1 cellular context compared by ENCODE assay signal in the genomic region with DNA sequence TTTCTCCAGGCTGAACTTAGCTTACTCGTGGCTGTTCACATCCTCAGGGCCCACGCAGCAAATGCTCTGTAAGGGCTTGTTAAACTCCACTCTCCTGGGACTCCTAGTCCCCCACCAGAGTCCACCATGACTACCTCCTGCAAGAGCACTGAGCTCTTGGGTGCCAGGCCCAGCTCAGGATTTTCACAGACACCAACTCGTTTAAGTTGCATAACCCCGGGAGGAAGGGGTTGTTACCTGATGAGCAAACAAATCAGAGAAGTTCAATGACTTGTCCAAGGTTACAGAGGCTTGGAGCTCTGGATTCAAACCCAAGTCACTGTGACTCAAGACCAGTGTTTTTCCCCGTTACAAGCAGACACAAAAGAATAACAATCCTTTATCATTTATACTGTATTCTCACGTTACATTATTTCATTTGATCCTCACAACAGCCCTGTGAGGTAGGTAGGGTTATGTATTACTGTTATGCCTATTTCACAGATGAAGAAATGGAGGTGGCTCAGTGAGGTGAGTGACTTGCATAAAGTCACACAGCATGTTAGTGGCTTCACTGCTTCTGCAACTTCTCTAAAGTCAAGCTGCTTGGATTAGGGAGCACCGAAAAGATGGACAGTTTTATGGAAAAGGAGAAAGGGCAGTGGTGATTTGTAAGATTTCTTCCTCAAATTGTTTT.
TF ChIP-seq lines count a peak whose summit lies in the region.

No MANE protein-coding gene starts in this region.

TF ChIP-seq in HepG2, 621 proteins besides CTCF, POLR2A, EP300 and RAD21 (continued from another document and continues in another):
- TF ChIP-seq, protein P1, sequence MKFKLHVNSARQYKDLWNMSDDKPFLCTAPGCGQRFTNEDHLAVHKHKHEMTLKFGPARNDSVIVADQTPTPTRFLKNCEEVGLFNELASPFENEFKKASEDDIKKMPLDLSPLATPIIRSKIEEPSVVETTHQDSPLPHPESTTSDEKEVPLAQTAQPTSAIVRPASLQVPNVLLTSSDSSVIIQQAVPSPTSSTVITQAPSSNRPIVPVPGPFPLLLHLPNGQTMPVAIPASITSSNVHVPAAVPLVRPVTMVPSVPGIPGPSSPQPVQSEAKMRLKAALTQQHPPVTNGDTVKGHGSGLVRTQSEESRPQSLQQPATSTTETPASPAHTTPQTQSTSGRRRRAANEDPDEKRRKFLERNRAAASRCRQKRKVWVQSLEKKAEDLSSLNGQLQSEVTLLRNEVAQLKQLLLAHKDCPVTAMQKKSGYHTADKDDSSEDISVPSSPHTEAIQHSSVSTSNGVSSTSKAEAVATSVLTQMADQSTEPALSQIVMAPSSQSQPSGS (CRISPR knock-in tag; IDR thresholded peaks at IDR 0.05): no peak
- no peak for TF ChIP-seq IKZF4 (CRISPR knock-in tag; IDR thresholded peaks at IDR 0.05; ENCODE audit: borderline replicate concordance, low read depth, not compliant biosample characterization)
- TF ChIP-seq ZNF652 (CRISPR knock-in tag; IDR thresholded peaks at IDR 0.05; ENCODE audit: borderline replicate concordance, low read depth): no peak
- no peak for TF ChIP-seq RFX5 (IDR thresholded peaks at IDR 0.05; ENCODE audit: low read depth, low read length)
- TF ChIP-seq, protein P2, sequence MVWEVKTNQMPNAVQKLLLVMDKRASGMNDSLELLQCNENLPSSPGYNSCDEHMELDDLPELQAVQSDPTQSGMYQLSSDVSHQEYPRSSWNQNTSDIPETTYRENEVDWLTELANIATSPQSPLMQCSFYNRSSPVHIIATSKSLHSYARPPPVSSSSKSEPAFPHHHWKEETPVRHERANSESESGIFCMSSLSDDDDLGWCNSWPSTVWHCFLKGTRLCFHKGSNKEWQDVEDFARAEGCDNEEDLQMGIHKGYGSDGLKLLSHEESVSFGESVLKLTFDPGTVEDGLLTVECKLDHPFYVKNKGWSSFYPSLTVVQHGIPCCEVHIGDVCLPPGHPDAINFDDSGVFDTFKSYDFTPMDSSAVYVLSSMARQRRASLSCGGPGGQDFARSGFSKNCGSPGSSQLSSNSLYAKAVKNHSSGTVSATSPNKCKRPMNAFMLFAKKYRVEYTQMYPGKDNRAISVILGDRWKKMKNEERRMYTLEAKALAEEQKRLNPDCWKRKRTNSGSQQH (CRISPR knock-in tag; IDR thresholded peaks at IDR 0.05; ENCODE audit: low read depth): no peak
- TF ChIP-seq GABPA (IDR thresholded peaks at IDR 0.05; ENCODE audit: low read depth, low read length): no peak
- TF ChIP-seq GABPA (CRISPR knock-in tag; IDR thresholded peaks at IDR 0.05; ENCODE audit: low read depth): no peak
- TF ChIP-seq ZNF572 (CRISPR knock-in tag; IDR thresholded peaks at IDR 0.05): no peak
- TF ChIP-seq GATAD2A (CRISPR knock-in tag; IDR thresholded peaks at IDR 0.05): peak; percentile 88
- no peak for TF ChIP-seq FOXK2 (IDR thresholded peaks at IDR 0.05)
- TF ChIP-seq, protein P3, sequence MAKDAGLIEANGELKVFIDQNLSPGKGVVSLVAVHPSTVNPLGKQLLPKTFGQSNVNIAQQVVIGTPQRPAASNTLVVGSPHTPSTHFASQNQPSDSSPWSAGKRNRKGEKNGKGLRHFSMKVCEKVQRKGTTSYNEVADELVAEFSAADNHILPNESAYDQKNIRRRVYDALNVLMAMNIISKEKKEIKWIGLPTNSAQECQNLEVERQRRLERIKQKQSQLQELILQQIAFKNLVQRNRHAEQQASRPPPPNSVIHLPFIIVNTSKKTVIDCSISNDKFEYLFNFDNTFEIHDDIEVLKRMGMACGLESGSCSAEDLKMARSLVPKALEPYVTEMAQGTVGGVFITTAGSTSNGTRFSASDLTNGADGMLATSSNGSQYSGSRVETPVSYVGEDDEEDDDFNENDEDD (CRISPR knock-in tag; IDR thresholded peaks at IDR 0.05; ENCODE audit: borderline replicate concordance): no peak
- no peak for TF ChIP-seq GLI4 (CRISPR knock-in tag; IDR thresholded peaks at IDR 0.05; ENCODE audit: borderline replicate concordance)
- TF ChIP-seq FOXP1 (IDR thresholded peaks at IDR 0.05): no peak
- TF ChIP-seq FOXP1 (CRISPR knock-in tag; IDR thresholded peaks at IDR 0.05): peak; percentile 52; the same call in 1 of the 2 replicates
- TF ChIP-seq, protein P4, sequence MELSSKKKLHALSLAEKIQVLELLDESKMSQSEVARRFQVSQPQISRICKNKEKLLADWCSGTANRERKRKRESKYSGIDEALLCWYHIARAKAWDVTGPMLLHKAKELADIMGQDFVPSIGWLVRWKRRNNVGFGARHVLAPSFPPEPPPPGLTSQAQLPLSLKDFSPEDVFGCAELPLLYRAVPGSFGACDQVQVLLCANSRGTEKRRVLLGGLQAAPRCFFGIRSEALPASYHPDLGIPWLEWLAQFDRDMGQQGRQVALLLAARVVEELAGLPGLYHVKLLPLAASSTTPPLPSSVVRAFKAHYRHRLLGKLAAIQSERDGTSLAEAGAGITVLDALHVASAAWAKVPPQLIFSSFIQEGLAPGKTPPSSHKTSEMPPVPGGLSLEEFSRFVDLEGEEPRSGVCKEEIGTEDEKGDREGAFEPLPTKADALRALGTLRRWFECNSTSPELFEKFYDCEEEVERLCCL (CRISPR knock-in tag; IDR thresholded peaks at IDR 0.05; ENCODE audit: borderline replicate concordance): no peak
- no peak for TF ChIP-seq ZNF567 (CRISPR knock-in tag; IDR thresholded peaks at IDR 0.05; ENCODE audit: borderline replicate concordance)
- peak; percentile 96 for TF ChIP-seq RXRB (CRISPR knock-in tag; IDR thresholded peaks at IDR 0.05; ENCODE audit: borderline replicate concordance)
- TF ChIP-seq ZFP82 (CRISPR knock-in tag; IDR thresholded peaks at IDR 0.05; ENCODE audit: borderline replicate concordance): peak; percentile 41; the same call in 1 of the 2 replicates
- no peak for TF ChIP-seq ZNF83 (CRISPR knock-in tag; IDR thresholded peaks at IDR 0.05; ENCODE audit: borderline replicate concordance)
- TF ChIP-seq, protein P5, sequence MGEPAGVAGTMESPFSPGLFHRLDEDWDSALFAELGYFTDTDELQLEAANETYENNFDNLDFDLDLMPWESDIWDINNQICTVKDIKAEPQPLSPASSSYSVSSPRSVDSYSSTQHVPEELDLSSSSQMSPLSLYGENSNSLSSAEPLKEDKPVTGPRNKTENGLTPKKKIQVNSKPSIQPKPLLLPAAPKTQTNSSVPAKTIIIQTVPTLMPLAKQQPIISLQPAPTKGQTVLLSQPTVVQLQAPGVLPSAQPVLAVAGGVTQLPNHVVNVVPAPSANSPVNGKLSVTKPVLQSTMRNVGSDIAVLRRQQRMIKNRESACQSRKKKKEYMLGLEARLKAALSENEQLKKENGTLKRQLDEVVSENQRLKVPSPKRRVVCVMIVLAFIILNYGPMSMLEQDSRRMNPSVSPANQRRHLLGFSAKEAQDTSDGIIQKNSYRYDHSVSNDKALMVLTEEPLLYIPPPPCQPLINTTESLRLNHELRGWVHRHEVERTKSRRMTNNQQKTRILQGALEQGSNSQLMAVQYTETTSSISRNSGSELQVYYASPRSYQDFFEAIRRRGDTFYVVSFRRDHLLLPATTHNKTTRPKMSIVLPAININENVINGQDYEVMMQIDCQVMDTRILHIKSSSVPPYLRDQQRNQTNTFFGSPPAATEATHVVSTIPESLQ (CRISPR knock-in tag; conservative IDR thresholded peaks at IDR 0.05): no peak
- no peak for TF ChIP-seq TAF1 (CRISPR knock-in tag; IDR thresholded peaks at IDR 0.05)
- TF ChIP-seq, protein P6, sequence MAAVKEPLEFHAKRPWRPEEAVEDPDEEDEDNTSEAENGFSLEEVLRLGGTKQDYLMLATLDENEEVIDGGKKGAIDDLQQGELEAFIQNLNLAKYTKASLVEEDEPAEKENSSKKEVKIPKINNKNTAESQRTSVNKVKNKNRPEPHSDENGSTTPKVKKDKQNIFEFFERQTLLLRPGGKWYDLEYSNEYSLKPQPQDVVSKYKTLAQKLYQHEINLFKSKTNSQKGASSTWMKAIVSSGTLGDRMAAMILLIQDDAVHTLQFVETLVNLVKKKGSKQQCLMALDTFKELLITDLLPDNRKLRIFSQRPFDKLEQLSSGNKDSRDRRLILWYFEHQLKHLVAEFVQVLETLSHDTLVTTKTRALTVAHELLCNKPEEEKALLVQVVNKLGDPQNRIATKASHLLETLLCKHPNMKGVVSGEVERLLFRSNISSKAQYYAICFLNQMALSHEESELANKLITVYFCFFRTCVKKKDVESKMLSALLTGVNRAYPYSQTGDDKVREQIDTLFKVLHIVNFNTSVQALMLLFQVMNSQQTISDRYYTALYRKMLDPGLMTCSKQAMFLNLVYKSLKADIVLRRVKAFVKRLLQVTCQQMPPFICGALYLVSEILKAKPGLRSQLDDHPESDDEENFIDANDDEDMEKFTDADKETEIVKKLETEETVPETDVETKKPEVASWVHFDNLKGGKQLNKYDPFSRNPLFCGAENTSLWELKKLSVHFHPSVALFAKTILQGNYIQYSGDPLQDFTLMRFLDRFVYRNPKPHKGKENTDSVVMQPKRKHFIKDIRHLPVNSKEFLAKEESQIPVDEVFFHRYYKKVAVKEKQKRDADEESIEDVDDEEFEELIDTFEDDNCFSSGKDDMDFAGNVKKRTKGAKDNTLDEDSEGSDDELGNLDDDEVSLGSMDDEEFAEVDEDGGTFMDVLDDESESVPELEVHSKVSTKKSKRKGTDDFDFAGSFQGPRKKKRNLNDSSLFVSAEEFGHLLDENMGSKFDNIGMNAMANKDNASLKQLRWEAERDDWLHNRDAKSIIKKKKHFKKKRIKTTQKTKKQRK (IDR thresholded peaks at IDR 0.05; ENCODE audit: low read length): no peak
- TF ChIP-seq REPIN1 (CRISPR knock-in tag; IDR thresholded peaks at IDR 0.05; ENCODE audit: borderline replicate concordance, low read depth): 0 out of 2 replicates have a peak, but pooled peaks have one; percentile 27
- no peak for TF ChIP-seq ZNF850 (CRISPR knock-in tag; conservative IDR thresholded peaks at IDR 0.05)
- TF ChIP-seq, protein P7, sequence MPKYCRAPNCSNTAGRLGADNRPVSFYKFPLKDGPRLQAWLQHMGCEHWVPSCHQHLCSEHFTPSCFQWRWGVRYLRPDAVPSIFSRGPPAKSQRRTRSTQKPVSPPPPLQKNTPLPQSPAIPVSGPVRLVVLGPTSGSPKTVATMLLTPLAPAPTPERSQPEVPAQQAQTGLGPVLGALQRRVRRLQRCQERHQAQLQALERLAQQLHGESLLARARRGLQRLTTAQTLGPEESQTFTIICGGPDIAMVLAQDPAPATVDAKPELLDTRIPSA (CRISPR knock-in tag; IDR thresholded peaks at IDR 0.05; ENCODE audit: borderline replicate concordance): no peak
- TF ChIP-seq ETV5 (CRISPR knock-in tag; IDR thresholded peaks at IDR 0.05; ENCODE audit: borderline replicate concordance): no peak
- TF ChIP-seq SSRP1 (CRISPR knock-in tag; IDR thresholded peaks at IDR 0.05): no peak
- no peak for TF ChIP-seq SNRNP70 (IDR thresholded peaks at IDR 0.05; ENCODE audit: low read depth, low read length)
- no peak; the same call in 1 of the 2 replicates for TF ChIP-seq NFIC (IDR thresholded peaks at IDR 0.05; ENCODE audit: low read length)
- TF ChIP-seq ARID2 (CRISPR knock-in tag; IDR thresholded peaks at IDR 0.05; ENCODE audit: borderline replicate concordance): no peak
- TF ChIP-seq CBX2 (IDR thresholded peaks at IDR 0.05; ENCODE audit: low read depth, low read length): no peak
- no peak for TF ChIP-seq CBX2 (CRISPR knock-in tag; IDR thresholded peaks at IDR 0.05; ENCODE audit: low read depth)
- TF ChIP-seq ZNF816 (CRISPR knock-in tag; IDR thresholded peaks at IDR 0.05; ENCODE audit: borderline replicate concordance): no peak
- no peak for TF ChIP-seq ZSCAN12 (CRISPR knock-in tag; IDR thresholded peaks at IDR 0.05)
- TF ChIP-seq TOPORS (CRISPR knock-in tag; IDR thresholded peaks at IDR 0.05): no peak
- TF ChIP-seq ZNF616 (CRISPR knock-in tag; IDR thresholded peaks at IDR 0.05; ENCODE audit: low read depth): no peak
- no peak for TF ChIP-seq SMAD9 (CRISPR knock-in tag; IDR thresholded peaks at IDR 0.05)
- TF ChIP-seq ZNF468 (CRISPR knock-in tag; IDR thresholded peaks at IDR 0.05): no peak
- no peak for TF ChIP-seq NCOA1 (CRISPR knock-in tag; IDR thresholded peaks at IDR 0.05)
- TF ChIP-seq ZNF138 (CRISPR knock-in tag; IDR thresholded peaks at IDR 0.05; ENCODE audit: low read depth): no peak
- TF ChIP-seq TBX2 (CRISPR knock-in tag; IDR thresholded peaks at IDR 0.05; ENCODE audit: borderline replicate concordance): 0 out of 2 replicates have a peak, but pooled peaks have one; percentile 42
- peak; percentile 76 for TF ChIP-seq ZNF629 (CRISPR knock-in tag; conservative IDR thresholded peaks at IDR 0.05)
- TF ChIP-seq, protein P8, sequence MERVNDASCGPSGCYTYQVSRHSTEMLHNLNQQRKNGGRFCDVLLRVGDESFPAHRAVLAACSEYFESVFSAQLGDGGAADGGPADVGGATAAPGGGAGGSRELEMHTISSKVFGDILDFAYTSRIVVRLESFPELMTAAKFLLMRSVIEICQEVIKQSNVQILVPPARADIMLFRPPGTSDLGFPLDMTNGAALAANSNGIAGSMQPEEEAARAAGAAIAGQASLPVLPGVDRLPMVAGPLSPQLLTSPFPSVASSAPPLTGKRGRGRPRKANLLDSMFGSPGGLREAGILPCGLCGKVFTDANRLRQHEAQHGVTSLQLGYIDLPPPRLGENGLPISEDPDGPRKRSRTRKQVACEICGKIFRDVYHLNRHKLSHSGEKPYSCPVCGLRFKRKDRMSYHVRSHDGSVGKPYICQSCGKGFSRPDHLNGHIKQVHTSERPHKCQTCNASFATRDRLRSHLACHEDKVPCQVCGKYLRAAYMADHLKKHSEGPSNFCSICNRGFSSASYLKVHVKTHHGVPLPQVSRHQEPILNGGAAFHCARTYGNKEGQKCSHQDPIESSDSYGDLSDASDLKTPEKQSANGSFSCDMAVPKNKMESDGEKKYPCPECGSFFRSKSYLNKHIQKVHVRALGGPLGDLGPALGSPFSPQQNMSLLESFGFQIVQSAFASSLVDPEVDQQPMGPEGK (CRISPR knock-in tag; IDR thresholded peaks at IDR 0.05): peak; percentile 38; the same call in 1 of the 2 replicates
- TF ChIP-seq, protein P9, sequence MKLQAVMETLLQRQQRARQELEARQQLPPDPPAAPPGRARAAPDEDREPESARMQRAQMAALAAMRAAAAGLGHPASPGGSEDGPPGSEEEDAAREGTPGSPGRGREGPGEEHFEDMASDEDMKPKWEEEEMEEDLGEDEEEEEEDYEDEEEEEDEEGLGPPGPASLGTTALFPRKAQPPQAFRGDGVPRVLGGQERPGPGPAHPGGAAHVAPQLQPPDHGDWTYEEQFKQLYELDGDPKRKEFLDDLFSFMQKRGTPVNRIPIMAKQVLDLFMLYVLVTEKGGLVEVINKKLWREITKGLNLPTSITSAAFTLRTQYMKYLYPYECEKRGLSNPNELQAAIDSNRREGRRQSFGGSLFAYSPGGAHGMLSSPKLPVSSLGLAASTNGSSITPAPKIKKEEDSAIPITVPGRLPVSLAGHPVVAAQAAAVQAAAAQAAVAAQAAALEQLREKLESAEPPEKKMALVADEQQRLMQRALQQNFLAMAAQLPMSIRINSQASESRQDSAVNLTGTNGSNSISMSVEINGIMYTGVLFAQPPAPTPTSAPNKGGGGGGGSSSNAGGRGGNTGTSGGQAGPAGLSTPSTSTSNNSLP (IDR thresholded peaks at IDR 0.05; ENCODE audit: low read depth, low read length): no peak
- no peak for TF ChIP-seq ZNF883 (CRISPR knock-in tag; IDR thresholded peaks at IDR 0.05; ENCODE audit: not compliant biosample characterization)
- no peak for TF ChIP-seq SMARCC2 (IDR thresholded peaks at IDR 0.05)
- TF ChIP-seq ATF1 (CRISPR knock-in tag; IDR thresholded peaks at IDR 0.05): no peak
- TF ChIP-seq HMGA1 (CRISPR knock-in tag; conservative IDR thresholded peaks at IDR 0.05): no peak
- TF ChIP-seq RNF2 (conservative IDR thresholded peaks at IDR 0.05; ENCODE audit: low read depth): no peak
- TF ChIP-seq, protein P10, sequence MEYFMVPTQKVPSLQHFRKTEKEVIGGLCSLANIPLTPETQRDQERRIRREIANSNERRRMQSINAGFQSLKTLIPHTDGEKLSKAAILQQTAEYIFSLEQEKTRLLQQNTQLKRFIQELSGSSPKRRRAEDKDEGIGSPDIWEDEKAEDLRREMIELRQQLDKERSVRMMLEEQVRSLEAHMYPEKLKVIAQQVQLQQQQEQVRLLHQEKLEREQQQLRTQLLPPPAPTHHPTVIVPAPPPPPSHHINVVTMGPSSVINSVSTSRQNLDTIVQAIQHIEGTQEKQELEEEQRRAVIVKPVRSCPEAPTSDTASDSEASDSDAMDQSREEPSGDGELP (IDR thresholded peaks at IDR 0.05; ENCODE audit: borderline replicate concordance, low read depth): no peak
